8 cellular contexts compared by ENCODE assay signal in the genomic region with DNA sequence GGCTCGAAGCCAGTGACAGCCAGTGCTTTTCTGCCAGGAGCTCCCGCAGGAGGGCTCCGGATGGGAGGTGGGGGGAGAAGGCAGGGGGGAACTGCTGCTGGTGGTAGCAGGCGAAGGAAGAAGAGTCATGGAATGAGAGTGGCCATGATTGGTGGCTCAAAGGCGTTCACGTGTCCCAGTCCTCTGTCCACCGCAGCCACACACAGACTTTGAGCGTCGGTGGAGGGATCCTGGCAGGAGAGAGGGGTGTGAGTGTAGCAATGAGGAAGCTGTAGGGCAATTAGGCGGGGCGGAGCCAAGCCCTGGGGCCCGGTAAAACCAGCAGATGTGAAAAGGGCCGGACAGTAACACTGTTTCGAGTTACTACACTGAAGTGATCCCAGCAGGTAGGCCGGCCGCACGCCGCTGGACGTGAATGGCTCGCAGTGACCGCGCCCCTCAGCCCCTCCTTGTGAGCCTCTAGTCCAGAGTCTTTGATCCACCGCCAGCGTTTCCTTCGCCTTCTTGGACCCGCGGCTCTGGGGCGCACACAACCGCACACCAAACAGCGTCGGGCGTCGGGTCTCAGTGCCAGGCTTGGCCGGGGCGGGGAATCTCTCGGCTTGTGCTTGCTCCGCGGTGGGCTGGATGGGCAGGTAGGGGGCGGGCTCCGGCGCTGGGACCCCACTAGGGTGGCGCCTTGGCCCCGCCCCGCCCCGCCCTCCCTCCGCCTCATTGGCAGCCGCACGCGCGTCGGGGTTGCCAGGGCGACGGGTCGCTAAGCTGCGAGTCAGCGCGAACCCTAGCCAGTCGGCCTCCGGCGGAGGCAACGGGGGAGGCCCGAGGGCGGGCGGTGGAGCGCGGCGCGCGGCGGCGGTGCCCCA. TPM values are rescaled to one million over a fixed set of nuclear protein-coding genes. Genes with fewer than 3 reads are reported as not detected.
DNase-seq lines count a peak whose midpoint lies in the region; ATAC-seq, FAIRE-seq and TF ChIP-seq lines count a peak whose summit lies in the region.

A gene (plus strand): TSS at position 788 of the 863 bp plus-strand sequence. CDS start 250 bp downstream, outside the sequence.

- H3K4me2 ChIP-seq in astrocyte (ENCODE audit: low read length) = peak within 1 kb of the TSS; percentile 77

- H3K4me1 Mint-ChIP-seq in astrocyte (ENCODE audit: low read depth, unreplicated experiment) (peaks cover 8% of the 10 kb centered on the region), memory B cell (peaks cover 5% of the 10 kb centered on the region)
- H3K4me1 Mint-ChIP-seq in stimulated activated memory B cell treated with anti-CD40 and anti-IgM and Interleukin-4, amounts not matched to agents 10 μg/mL and 1 μg/mL and 100 μg/mL, for 72 hours = peaks cover 9% of the 10 kb centered on the region

- intact Hi-C loops in heart left ventricle (cut with DNase I) = no loop called here
- intact Hi-C loops in left cardiac atrium (cut with DNase I) = no loop called here

- H3K36me3 ChIP-seq in heart left ventricle (no peaks in the 10 kb centered on the region), astrocyte (ENCODE audit: insufficient read depth, low read length) (no peaks in the 10 kb centered on the region)

- H3K27ac ChIP-seq in heart left ventricle = peak within 1 kb of the TSS in 11 of 12 donors; percentile 9 to 77 (median 61)
- no peak within 1 kb of the TSS for H3K27ac ChIP-seq in astrocyte (ENCODE audit: low read depth, low read length)

- no peaks in the 10 kb centered on the region for H4K20me1 ChIP-seq in astrocyte (ENCODE audit: insufficient read depth, low read length)

- H3K9ac ChIP-seq in astrocyte (ENCODE audit: low read length) = no peak within 1 kb of the TSS

- H3K4me3 ChIP-seq in heart left ventricle (peak within 1 kb of the TSS in 11 of 12 donors; percentile 13 to 51 (median 44)), astrocyte (ENCODE audit: insufficient read depth, low read depth, low read length) (peak within 1 kb of the TSS; percentile 33)

- peak within 1 kb of the TSS; percentile 45 for H3K4me3 Mint-ChIP-seq in astrocyte (ENCODE audit: unreplicated experiment)
- peak within 1 kb of the TSS; percentile 73 for H3K4me3 Mint-ChIP-seq in memory B cell
- peak within 1 kb of the TSS; percentile 39 for H3K4me3 Mint-ChIP-seq in stimulated activated memory B cell treated with anti-CD40 and anti-IgM and Interleukin-4, amounts not matched to agents 10 μg/mL and 1 μg/mL and 100 μg/mL, for 72 hours

- H3K27ac Mint-ChIP-seq in astrocyte (ENCODE audit: unreplicated experiment) = no peak within 1 kb of the TSS
- H3K27ac Mint-ChIP-seq in memory B cell = no peak within 1 kb of the TSS
- no peak within 1 kb of the TSS for H3K27ac Mint-ChIP-seq in stimulated activated memory B cell treated with anti-CD40 and anti-IgM and Interleukin-4, amounts not matched to agents 10 μg/mL and 1 μg/mL and 100 μg/mL, for 72 hours

- peaks cover 63% of the 10 kb centered on the region for H3K27me3 Mint-ChIP-seq in astrocyte (ENCODE audit: low read depth, unreplicated experiment)
- peaks cover 22% of the 10 kb centered on the region for H3K27me3 Mint-ChIP-seq in memory B cell
- H3K27me3 Mint-ChIP-seq in stimulated activated memory B cell treated with anti-CD40 and anti-IgM and Interleukin-4, amounts not matched to agents 10 μg/mL and 1 μg/mL and 100 μg/mL, for 72 hours = peaks cover 71% of the 10 kb centered on the region

- H2AFZ ChIP-seq in astrocyte (ENCODE audit: low read depth, low read length) = peak within 1 kb of the TSS; percentile 78

- TF ChIP-seq POLR2A in heart left ventricle (IDR thresholded peaks at IDR 0.05) = no peak

- ATAC-seq in heart left ventricle (no peak), left cardiac atrium (no peak), memory B cell (ENCODE audit: low read depth) (peak; percentile 25), GM21717 (IDR thresholded peaks at IDR 0.05; ENCODE audit: unreplicated experiment) (no peak)
- ATAC-seq in stimulated activated memory B cell treated with anti-CD40 and anti-IgM and Interleukin-4, amounts not matched to agents 10 μg/mL and 1 μg/mL and 100 μg/mL, for 72 hours = peak; percentile 39

- peaks cover 4% of the 10 kb centered on the region for H3K9me3 Mint-ChIP-seq in astrocyte (ENCODE audit: unreplicated experiment)
- H3K9me3 Mint-ChIP-seq in memory B cell = no peaks in the 10 kb centered on the region
- H3K9me3 Mint-ChIP-seq in stimulated activated memory B cell treated with anti-CD40 and anti-IgM and Interleukin-4, amounts not matched to agents 10 μg/mL and 1 μg/mL and 100 μg/mL, for 72 hours = no peaks in the 10 kb centered on the region

- no peak for DNase-seq in heart left ventricle
- no peak for DNase-seq in left cardiac atrium
- DNase-seq in NCI-H82 (lab: John Stamatoyannopoulos, UW) = peak; percentile 88
- no peak for DNase-seq in astrocyte (ENCODE audit: low read depth)
- no peak for DNase-seq in memory B cell (ENCODE audit: low spot score in 2 of 2)
- no peak for DNase-seq in NCI-H446 treated with DMSO at 0.1 percent for 48 hours (lab: John Stamatoyannopoulos, UW)

- H3K4me1 ChIP-seq in heart left ventricle = peaks cover 0 to 20% (median 9%) of the 10 kb centered on the region in 12 donors
- peaks cover 3% of the 10 kb centered on the region for H3K4me1 ChIP-seq in astrocyte (ENCODE audit: insufficient read depth, low read length)

- TF ChIP-seq CTCF in heart left ventricle (IDR thresholded peaks at IDR 0.05) (no peak), astrocyte (IDR thresholded peaks at IDR 0.05; ENCODE audit: insufficient read depth, low read depth, low read length) (no peak)

- WGBS in heart left ventricle, 4 donors = 3 to 14% (median 6%) methylated on average over 22 to 71 of the region's 71 CpGs

- H3K36me3 Mint-ChIP-seq in astrocyte (ENCODE audit: low read depth, unreplicated experiment) = peaks cover 4% of the 10 kb centered on the region
- no peaks in the 10 kb centered on the region for H3K36me3 Mint-ChIP-seq in memory B cell
- H3K36me3 Mint-ChIP-seq in stimulated activated memory B cell treated with anti-CD40 and anti-IgM and Interleukin-4, amounts not matched to agents 10 μg/mL and 1 μg/mL and 100 μg/mL, for 72 hours = no peaks in the 10 kb centered on the region

- H3K79me2 ChIP-seq in astrocyte (ENCODE audit: insufficient read depth, low read length) = no peaks in the 10 kb centered on the region

- no peak for FAIRE-seq in astrocyte (lab: Jason Lieb, UNC)

- H3K9me3 ChIP-seq in heart left ventricle = no peaks in the 10 kb centered on the region
- H3K9me3 ChIP-seq in astrocyte (ENCODE audit: insufficient read depth, low read depth, low read length) = no peaks in the 10 kb centered on the region

- H3K27me3 ChIP-seq in heart left ventricle = peaks cover 7 to 70% (median 39%) of the 10 kb centered on the region in 9 donors
- peaks cover 46% of the 10 kb centered on the region for H3K27me3 ChIP-seq in astrocyte (ENCODE audit: insufficient read depth, low read length)

RNA-seq across cellular contexts. Expression of the gene that starts here (rescaled TPM):
- total RNA-seq in heart left ventricle (1 to 10 TPM in 5 of 9 donors, under 1 TPM in 4; 0.15 to 4.2 (median 1.1) TPM), left cardiac atrium (1 to 10 TPM in 1 of 2 donors, under 1 TPM in 1; 0.74 to 1.1 TPM), astrocyte (0.09 and 0.12 TPM in 2 replicates)
- 1 to 10 TPM in 1 of 2 donors, under 1 TPM in 1; 0.76 to 1.3 TPM for polyA plus RNA-seq in heart left ventricle

Comparison
In these comparisons a context has a peak if more than half of its experiments do, and no peak if none do; other contexts are left out.
1. ATAC-seq: peak in memory B cell (single experiment) and stimulated activated memory B cell treated with anti-CD40 and anti-IgM and Interleukin-4, amounts not matched to agents 10 μg/mL and 1 μg/mL and 100 μg/mL, for 72 hours (single experiment); none in heart left ventricle (0 of 4), left cardiac atrium (0 of 2) and GM21717 (single experiment).
2. Peak in every context shown above with its lines, with median percentiles within 50 percentile points of each other: H3K4me3 Mint-ChIP-seq.